ENCODE assay signal across 9 cellular contexts in the genomic region with DNA sequence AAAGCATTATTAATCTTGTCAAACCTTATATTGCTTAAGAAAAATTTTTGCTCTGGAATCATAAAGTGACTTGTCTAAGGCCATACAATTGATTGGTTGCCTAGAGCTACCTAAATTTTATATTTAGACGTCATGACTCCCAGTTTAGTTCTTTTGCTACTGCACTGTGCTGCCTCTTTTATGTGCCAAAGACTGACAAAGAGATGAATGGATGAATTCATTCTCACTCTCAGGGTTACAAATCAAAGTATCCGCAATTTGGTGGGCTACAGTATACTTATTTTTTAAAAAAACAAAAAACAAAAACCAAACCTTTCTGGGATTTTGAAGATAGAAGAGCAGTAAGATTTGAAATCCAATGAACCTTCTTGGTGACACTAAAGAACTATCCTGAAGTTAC. TPM values are rescaled to one million over a fixed set of nuclear protein-coding genes. Genes with fewer than 3 reads are reported as not detected.
"Had no signal": no experiment of that assay in that cellular context is flagged by ENCODE, and none has a peak within 500 bp of the region (broad histone marks: within the 10 kb centered on the region; RNA-seq: fewer than 3 reads in every experiment).

No MANE protein-coding gene starts in this region.

- H3K4me3 ChIP-seq: GM23248, GM23338, HAP-1 had no signal

- H3K27ac ChIP-seq: GM23248 had no signal

- H3K27ac Mint-ChIP-seq: GM23338, H9, HFFc6 had no signal

- DNase-seq: GM23248, GOT3, H7, H9, HCEC 1CT, HFFc6 had no signal

- H2AFZ ChIP-seq: GM23248, GM23338 had no signal

- H3K36me3 ChIP-seq: HAP-1 had no signal

- H3K9me3 Mint-ChIP-seq: GM23338, H9 had no signal

- H3K4me1 Mint-ChIP-seq: GM23338, H9 had no signal

- H3K4me2 ChIP-seq: GM23338 had no signal

- H3K9ac ChIP-seq: GM23248 had no signal

- H3K4me3 Mint-ChIP-seq: GM23338, H9, HFFc6 had no signal

- H3K4me1 ChIP-seq: HAP-1 had no signal

- H3K9me3 ChIP-seq: HAP-1 had no signal

RNA-seq across cellular contexts. Expression of gene TMEM229A, which starts 27.7 kb away (rescaled TPM):
- total RNA-seq: GM23248, H4, HFFc6 had no signal
